In the genomic region with DNA sequence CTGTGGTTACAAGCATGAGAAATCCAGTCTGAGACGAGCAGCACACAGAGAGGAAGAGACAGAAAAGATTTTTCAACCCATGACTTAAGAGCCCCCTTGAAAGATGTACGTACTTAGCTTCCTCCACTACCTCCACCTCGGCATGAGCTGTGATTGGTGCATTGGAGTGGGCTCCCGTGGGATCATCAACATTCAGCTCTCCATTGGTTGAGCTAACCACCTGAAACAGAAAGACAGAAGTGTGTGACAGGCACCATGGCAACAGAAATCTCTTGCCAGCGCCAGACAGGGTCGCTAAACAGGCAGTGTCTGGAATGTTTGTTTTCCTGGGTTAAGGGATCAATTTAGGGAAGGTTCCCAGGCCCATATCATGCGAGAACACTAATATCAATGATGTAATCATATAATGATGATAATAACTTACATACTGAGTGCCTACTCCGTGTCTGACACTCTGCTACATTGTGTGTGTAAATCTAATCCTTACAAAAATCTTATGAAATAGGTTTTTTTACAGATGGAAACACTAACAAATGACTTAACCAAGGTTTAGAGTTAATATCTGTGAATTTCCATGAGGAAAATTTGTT, we compare ENCODE assay signal across 13 cellular contexts. TPM values are rescaled to one million over a fixed set of nuclear protein-coding genes. Genes with fewer than 3 reads are reported as not detected.
DNase-seq lines count a peak whose midpoint lies in the region; ATAC-seq and TF ChIP-seq lines count a peak whose summit lies in the region.
"Had no signal": no experiment of that assay in that cellular context is flagged by ENCODE, and none has a peak within 500 bp of the region (broad histone marks: within the 10 kb centered on the region; RNA-seq: fewer than 3 reads in every experiment).

No MANE protein-coding gene starts in this region.

- no peak overlapping the region for H2BK12ac ChIP-seq in neuronal stem cell (ENCODE audit: low read length)

- H3K4me1 Mint-ChIP-seq in WTC11: no peaks in the 10 kb centered on the region
- H3K4me1 Mint-ChIP-seq in activated T-cell treated with anti-CD3 and anti-CD28 coated beads, Interleukin-2, amount 50 U/mL, for 72 hours (ENCODE audit: low read depth): no peaks in the 10 kb centered on the region

- no peak for TF ChIP-seq POLR2A in esophagus squamous epithelium (IDR thresholded peaks at IDR 0.05)

- no peaks in the 10 kb centered on the region for H3K27me3 ChIP-seq in neuronal stem cell (ENCODE audit: control insufficient read depth in 3 of 3, insufficient read depth in 3 of 3, low read depth in 1 of 3, low read length in 3 of 3)
- no peaks in the 10 kb centered on the region for H3K27me3 ChIP-seq in esophagus squamous epithelium
- H3K27me3 ChIP-seq: stomach had no signal

- H3K27me3 Mint-ChIP-seq in WTC11 (ENCODE audit: low read depth): no peaks in the 10 kb centered on the region
- no peaks in the 10 kb centered on the region for H3K27me3 Mint-ChIP-seq in activated T-cell treated with anti-CD3 and anti-CD28 coated beads, Interleukin-2, amount 50 U/mL, for 72 hours (ENCODE audit: low read depth)
- H3K27me3 Mint-ChIP-seq: activated CD8-positive, alpha-beta T cell treated with anti-CD3 and anti-CD28 coated beads for 36 hours had no signal

- H3K4me1 ChIP-seq in neuronal stem cell (ENCODE audit: control insufficient read depth in 2 of 2, insufficient read depth in 1 of 2, low read depth in 1 of 2, low read length in 2 of 2): peaks cover 1 to 19% of the 10 kb centered on the region in 2 donors
- no peaks in the 10 kb centered on the region for H3K4me1 ChIP-seq in esophagus squamous epithelium
- H3K4me1 ChIP-seq: stomach had no signal

- DNase-seq in WTC11 (ENCODE audit: low spot score): no peak
- DNase-seq in neuronal stem cell (ENCODE audit: low spot score): no peak
- no peak for DNase-seq in activated T-cell treated with anti-CD3 and anti-CD28 coated beads, Interleukin-2, amount 50 U/mL, for 72 hours
- no peak for DNase-seq in esophagus squamous epithelium (lab: John Stamatoyannopoulos, UW)
- DNase-seq in T-helper 2 cell: no peak
- no peak for DNase-seq in activated naive CD4-positive, alpha-beta T cell treated with Interleukin-2 at 50 U/mL for 16 hours
- DNase-seq: activated CD8-positive, alpha-beta T cell treated with anti-CD3 and anti-CD28 coated beads for 36 hours; DMS53; NCI-H510A; stomach had no signal

- H4K91ac ChIP-seq in neuronal stem cell (ENCODE audit: low read depth, low read length, poor library complexity): no peak overlapping the region

- H3K9ac ChIP-seq in neuronal stem cell (ENCODE audit: low read depth, low read length, poor library complexity): no peak overlapping the region

- no peaks in the 10 kb centered on the region for H3K79me1 ChIP-seq in neuronal stem cell (ENCODE audit: low read depth, low read length)

- H3K9me3 ChIP-seq in neuronal stem cell (replicated peaks in 1 of 2; ENCODE audit: control insufficient read depth in 2 of 2, insufficient read depth in 1 of 2, low read depth in 1 of 2, low read length in 2 of 2) (no peaks in the 10 kb centered on the region), esophagus squamous epithelium (no peaks in the 10 kb centered on the region)
- H3K9me3 ChIP-seq: stomach had no signal

- no peak overlapping the region for H3K4me3 Mint-ChIP-seq in WTC11
- H3K4me3 Mint-ChIP-seq in activated T-cell treated with anti-CD3 and anti-CD28 coated beads, Interleukin-2, amount 50 U/mL, for 72 hours: no peak overlapping the region
- H3K4me3 Mint-ChIP-seq: activated CD8-positive, alpha-beta T cell treated with anti-CD3 and anti-CD28 coated beads for 36 hours; neural crest cell had no signal

- H3K27ac ChIP-seq in neuronal stem cell (replicated peaks; ENCODE audit: low read length) (no peak overlapping the region), esophagus squamous epithelium (no peak overlapping the region)
- H3K27ac ChIP-seq: stomach had no signal

- no peak overlapping the region for H3K4me3 ChIP-seq in neuronal stem cell (ENCODE audit: low read length in 2 of 2)
- no peak overlapping the region for H3K4me3 ChIP-seq in esophagus squamous epithelium
- H3K4me3 ChIP-seq: stomach had no signal

- CTCF ChIA-PET in WTC11 (lab: Charles Lee): interaction anchor here (0.9 kb wide), 1 partner anchor 27 kb away, joined by 3 read pairs; no protein-coding TSS in a partner anchor

- H2BK120ac ChIP-seq in neuronal stem cell (ENCODE audit: low read depth, low read length): no peak overlapping the region

- H3K4me2 ChIP-seq in neuronal stem cell (ENCODE audit: insufficient read depth, low read length, poor library complexity, severe bottlenecking): no peak overlapping the region

- H2BK15ac ChIP-seq in neuronal stem cell (ENCODE audit: low read length): no peak overlapping the region

- TF ChIP-seq CTCF in WTC11 (IDR thresholded peaks at IDR 0.05) (no peak), esophagus squamous epithelium (IDR thresholded peaks at IDR 0.05) (no peak)

- H3K23ac ChIP-seq in neuronal stem cell (ENCODE audit: low read depth, low read length, poor library complexity): no peak overlapping the region

- H2BK5ac ChIP-seq in neuronal stem cell (ENCODE audit: low read length): no peak overlapping the region

- POLR2A ChIA-PET in WTC11 (lab: Charles Lee): no interaction called here

- ATAC-seq in GM19025 (IDR thresholded peaks at IDR 0.05; ENCODE audit: low read depth, unreplicated experiment) (peak; percentile 61), HG02943 (IDR thresholded peaks at IDR 0.05; ENCODE audit: low read depth, unreplicated experiment) (peak; percentile 88), WTC11 (peak; percentile 87)
- no peak for ATAC-seq in activated T-cell treated with anti-CD3 and anti-CD28 coated beads, Interleukin-2, amount 50 U/mL, for 72 hours (replicated peaks in 1 of 2)
- ATAC-seq: activated CD8-positive, alpha-beta T cell treated with anti-CD3 and anti-CD28 coated beads for 36 hours had no signal

- peak overlapping the region; percentile 36 for H2AFZ ChIP-seq in neuronal stem cell (ENCODE audit: low read length)

- H3K27ac Mint-ChIP-seq in WTC11: no peak overlapping the region
- no peak overlapping the region for H3K27ac Mint-ChIP-seq in activated T-cell treated with anti-CD3 and anti-CD28 coated beads, Interleukin-2, amount 50 U/mL, for 72 hours
- H3K27ac Mint-ChIP-seq: activated CD8-positive, alpha-beta T cell treated with anti-CD3 and anti-CD28 coated beads for 36 hours had no signal

- intact Hi-C loops in esophagus squamous epithelium (cut with DNase I): no loop called here

- H3K18ac ChIP-seq in neuronal stem cell (ENCODE audit: low read length): no peak overlapping the region

- H3K36me3 ChIP-seq in neuronal stem cell (replicated peaks in 1 of 2; ENCODE audit: control insufficient read depth in 2 of 2, insufficient read depth in 2 of 2, low read length in 2 of 2) (peaks cover 3 to 55% of the 10 kb centered on the region in 2 donors), esophagus squamous epithelium (peaks cover 0 to 96% (median 11%) of the 10 kb centered on the region in 3 donors)

- no peaks in the 10 kb centered on the region for H3K9me3 Mint-ChIP-seq in WTC11
- no peaks in the 10 kb centered on the region for H3K9me3 Mint-ChIP-seq in activated T-cell treated with anti-CD3 and anti-CD28 coated beads, Interleukin-2, amount 50 U/mL, for 72 hours
- H3K9me3 Mint-ChIP-seq: activated CD8-positive, alpha-beta T cell treated with anti-CD3 and anti-CD28 coated beads for 36 hours; neural crest cell had no signal

- no peak overlapping the region for H4K8ac ChIP-seq in neuronal stem cell (ENCODE audit: low read depth, low read length)

- no peak overlapping the region for H3K4ac ChIP-seq in neuronal stem cell (ENCODE audit: low read length)

- no CpG with 5 or more reads among the region's 8 CpGs for WGBS in neuronal stem cell (ENCODE audit: extremely low coverage in 2 of 2, insufficient read length in 2 of 2, insufficient replicate concordance in 1 of 2), 2 donors
- 66 to 76% methylated on average over 8 of the region's 8 CpGs for WGBS in esophagus squamous epithelium, 2 donors

- no peak overlapping the region for H2AK5ac ChIP-seq in neuronal stem cell (ENCODE audit: low read depth, low read length)

- peaks cover 2% of the 10 kb centered on the region; the same call in 1 of the 2 replicates for H3K36me3 Mint-ChIP-seq in WTC11
- H3K36me3 Mint-ChIP-seq in activated T-cell treated with anti-CD3 and anti-CD28 coated beads, Interleukin-2, amount 50 U/mL, for 72 hours (ENCODE audit: insufficient read depth in 2 of 2): peaks cover 2 to 5% of the 10 kb centered on the region in 2 donors

- H3K14ac ChIP-seq in neuronal stem cell (ENCODE audit: low read length): no peak overlapping the region

TF ChIP-seq in WTC11, 78 proteins besides CTCF, POLR2A, EP300 and RAD21 (continues in another document):
- TF ChIP-seq, protein P1, sequence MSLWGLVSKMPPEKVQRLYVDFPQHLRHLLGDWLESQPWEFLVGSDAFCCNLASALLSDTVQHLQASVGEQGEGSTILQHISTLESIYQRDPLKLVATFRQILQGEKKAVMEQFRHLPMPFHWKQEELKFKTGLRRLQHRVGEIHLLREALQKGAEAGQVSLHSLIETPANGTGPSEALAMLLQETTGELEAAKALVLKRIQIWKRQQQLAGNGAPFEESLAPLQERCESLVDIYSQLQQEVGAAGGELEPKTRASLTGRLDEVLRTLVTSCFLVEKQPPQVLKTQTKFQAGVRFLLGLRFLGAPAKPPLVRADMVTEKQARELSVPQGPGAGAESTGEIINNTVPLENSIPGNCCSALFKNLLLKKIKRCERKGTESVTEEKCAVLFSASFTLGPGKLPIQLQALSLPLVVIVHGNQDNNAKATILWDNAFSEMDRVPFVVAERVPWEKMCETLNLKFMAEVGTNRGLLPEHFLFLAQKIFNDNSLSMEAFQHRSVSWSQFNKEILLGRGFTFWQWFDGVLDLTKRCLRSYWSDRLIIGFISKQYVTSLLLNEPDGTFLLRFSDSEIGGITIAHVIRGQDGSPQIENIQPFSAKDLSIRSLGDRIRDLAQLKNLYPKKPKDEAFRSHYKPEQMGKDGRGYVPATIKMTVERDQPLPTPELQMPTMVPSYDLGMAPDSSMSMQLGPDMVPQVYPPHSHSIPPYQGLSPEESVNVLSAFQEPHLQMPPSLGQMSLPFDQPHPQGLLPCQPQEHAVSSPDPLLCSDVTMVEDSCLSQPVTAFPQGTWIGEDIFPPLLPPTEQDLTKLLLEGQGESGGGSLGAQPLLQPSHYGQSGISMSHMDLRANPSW (CRISPR knock-in tag; conservative IDR thresholded peaks at IDR 0.05; ENCODE audit: low read depth): no peak

RNA-seq across cellular contexts. Expression of a gene that starts 17.5 kb away (rescaled TPM):
- total RNA-seq in WTC11 (2021) (469 to 495 TPM (median 485 TPM) in 3 replicates), esophagus squamous epithelium (100 to 1,000 TPM; 246 to 363 (median 313) TPM)
- polyA plus RNA-seq in neuronal stem cell (2013, experiment 1 of 2): 171 TPM
- polyA plus RNA-seq in neuronal stem cell (2013, experiment 2 of 2): 170 TPM
- 100 to 1,000 TPM; 228 to 302 TPM for total RNA-seq in activated T-cell treated with anti-CD3 and anti-CD28 coated beads, Interleukin-2, amount 50 U/mL, for 72 hours

RNA-seq across cellular contexts. Expression of a gene that starts 28.8 kb away (rescaled TPM):
- 5.9 to 6.1 TPM (median 5.9 TPM) in 3 replicates for total RNA-seq in WTC11 (2021)
- polyA plus RNA-seq in neuronal stem cell (2013, experiment 1 of 2): 3.1 TPM
- 3.0 TPM for polyA plus RNA-seq in neuronal stem cell (2013, experiment 2 of 2)
- under 1 TPM; 0.60 to 0.74 TPM for total RNA-seq in activated T-cell treated with anti-CD3 and anti-CD28 coated beads, Interleukin-2, amount 50 U/mL, for 72 hours
- total RNA-seq in esophagus squamous epithelium: under 1 TPM in 1 of 4 donors, not detected in 3; 0.19 TPM

Comparison
In these comparisons a context has a peak if more than half of its experiments do, and no peak if none do; other contexts are left out.
1. ATAC-seq: peak in GM19025 (single experiment), HG02943 (single experiment) and WTC11 (single experiment); none in activated T-cell treated with anti-CD3 and anti-CD28 coated beads, Interleukin-2, amount 50 U/mL, for 72 hours (0 of 2).